In the genomic region with DNA sequence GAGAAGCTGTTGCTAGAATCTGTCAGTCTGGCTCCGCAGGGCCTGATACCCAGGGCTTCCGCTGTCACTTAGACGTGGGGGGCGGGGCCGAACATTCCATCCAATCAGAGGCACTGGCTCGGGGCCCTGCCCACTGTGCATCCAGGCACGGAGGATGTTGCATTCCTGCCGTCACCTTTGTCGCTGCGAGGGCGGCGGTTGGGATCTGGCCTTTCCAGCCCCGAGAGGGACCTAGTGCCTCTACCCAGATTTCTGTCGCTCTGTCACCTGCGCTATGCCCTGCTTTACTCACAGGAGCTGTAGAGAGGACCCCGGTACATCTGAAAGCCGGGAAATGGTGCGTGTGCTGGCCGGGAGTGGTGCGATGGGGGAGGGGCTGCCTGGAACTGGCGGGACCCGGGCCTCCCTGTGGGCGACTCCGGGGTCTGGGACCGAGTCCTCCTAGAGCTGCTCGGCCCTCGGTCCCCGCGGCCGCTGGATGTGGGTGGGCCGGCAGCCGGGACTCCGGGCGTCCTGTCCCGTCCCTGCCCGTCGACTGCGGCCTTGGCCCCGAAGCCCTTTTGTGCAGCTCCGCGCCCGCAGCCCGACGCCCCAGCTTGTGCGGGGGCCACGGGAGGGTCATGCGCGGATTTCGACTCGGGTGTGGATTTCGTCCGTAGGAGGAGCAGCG, we compare ENCODE assay signal across 8 cellular contexts. TPM values are rescaled to one million over a fixed set of nuclear protein-coding genes. Genes with fewer than 3 reads are reported as not detected.
DNase-seq lines count a peak whose midpoint lies in the region; ATAC-seq and TF ChIP-seq lines count a peak whose summit lies in the region.

A gene (plus strand): TSS at position 133 of the 670 bp plus-strand sequence. CDS start 142 bp downstream, at position 275.

- H3K4me3 Mint-ChIP-seq in activated CD4-positive, alpha-beta memory T cell treated with anti-CD3 and anti-CD28 coated beads for 36 hours = peak within 1 kb of the TSS; percentile 83
- no peak within 1 kb of the TSS for H3K4me3 Mint-ChIP-seq in endothelial cell (ENCODE audit: unreplicated experiment)

- H3K9me3 ChIP-seq in lower lobe of right lung = no peaks in the 10 kb centered on the region

- intact Hi-C loops in activated CD4-positive, alpha-beta memory T cell treated with anti-CD3 and anti-CD28 coated beads for 36 hours (cut with micrococcal nuclease) = loop anchor here (1.0 to 2.0 kb wide), 2 partner anchors 34 to 110 kb away; a partner anchor contains a TSS
- intact Hi-C loops in dorsolateral prefrontal cortex (cut with DNase I) = no loop called here
- intact Hi-C loops in lower lobe of right lung (cut with DNase I) = no loop called here

- peak within 1 kb of the TSS; percentile 60 to 97 (median 81) for H3K4me3 ChIP-seq in dorsolateral prefrontal cortex
- H3K4me3 ChIP-seq in lower lobe of right lung = peak within 1 kb of the TSS; percentile 78

- peak in 19 of 56 donors; percentile 5 to 46 (median 18) for TF ChIP-seq CTCF in dorsolateral prefrontal cortex (IDR thresholded peaks at IDR 0.05 in 54 of 56, conservative IDR thresholded peaks at IDR 0.05 in 2 of 56; ENCODE audit: low read depth in 1 of 56, partially characterized antibody in 56 of 56)
- no peak for TF ChIP-seq CTCF in lower lobe of right lung (IDR thresholded peaks at IDR 0.05)
- no peak for TF ChIP-seq CTCF in endothelial cell (IDR thresholded peaks at IDR 0.05; ENCODE audit: unreplicated experiment)

- CTCF ChIA-PET in activated CD4-positive, alpha-beta memory T cell treated with anti-CD3 and anti-CD28 coated beads for 36 hours (lab: Charles Lee) = interaction anchor here (1.0 to 1.4 kb wide), 2 partner anchors 115 to 140 kb away, joined by 3 read pairs; no protein-coding TSS in a partner anchor

- H3K27ac ChIP-seq in dorsolateral prefrontal cortex = peak within 1 kb of the TSS in 58 of 59 donors; percentile 10 to 94 (median 80)
- H3K27ac ChIP-seq in lower lobe of right lung = peak within 1 kb of the TSS; percentile 75

- H3K4me1 ChIP-seq in lower lobe of right lung = peaks cover 18% of the 10 kb centered on the region

- H3K36me3 Mint-ChIP-seq in activated CD4-positive, alpha-beta memory T cell treated with anti-CD3 and anti-CD28 coated beads for 36 hours = peaks cover 20% of the 10 kb centered on the region
- peaks cover 18% of the 10 kb centered on the region for H3K36me3 Mint-ChIP-seq in endothelial cell (ENCODE audit: low read depth, unreplicated experiment)

- H3K27ac Mint-ChIP-seq in activated CD4-positive, alpha-beta memory T cell treated with anti-CD3 and anti-CD28 coated beads for 36 hours = peak within 1 kb of the TSS; percentile 66
- H3K27ac Mint-ChIP-seq in endothelial cell (ENCODE audit: unreplicated experiment) = no peak within 1 kb of the TSS

- ATAC-seq in HG02798 (IDR thresholded peaks at IDR 0.05; ENCODE audit: poor library complexity, unreplicated experiment) (peak; percentile 86), lower lobe of right lung (peak; percentile 99 to 100)

- no peaks in the 10 kb centered on the region for H3K27me3 ChIP-seq in dorsolateral prefrontal cortex
- H3K27me3 ChIP-seq in lower lobe of right lung (ENCODE audit: low read depth) = no peaks in the 10 kb centered on the region

- DNase-seq in EL (peak; percentile 87), NCI-H524 (lab: John Stamatoyannopoulos, UW) (peak; percentile 83 to 93), dorsolateral prefrontal cortex (peak; percentile 93 to 99 (median 96)), lower lobe of right lung (peak; percentile 95), endothelial cell (ENCODE audit: low spot score) (no peak)
- DNase-seq in activated CD4-positive, alpha-beta memory T cell treated with anti-CD3 and anti-CD28 coated beads for 36 hours = peak; percentile 94
- peak; percentile 84 to 88 for DNase-seq in stimulated activated CD4-positive, alpha-beta T cell treated with anti-CD3 and anti-CD28 coated beads, Interleukin-4, amount 100 ng/mL, for 4 hours

- H3K36me3 ChIP-seq in lower lobe of right lung = no peaks in the 10 kb centered on the region

- peaks cover 17% of the 10 kb centered on the region for H3K4me1 Mint-ChIP-seq in activated CD4-positive, alpha-beta memory T cell treated with anti-CD3 and anti-CD28 coated beads for 36 hours (ENCODE audit: low read depth)
- H3K4me1 Mint-ChIP-seq in endothelial cell (ENCODE audit: unreplicated experiment) = no peaks in the 10 kb centered on the region

- POLR2A ChIA-PET in activated CD4-positive, alpha-beta memory T cell treated with anti-CD3 and anti-CD28 coated beads for 36 hours (lab: Charles Lee) = interaction anchor here (0.6 kb wide), 1 partner anchor 82 kb away, joined by 3 read pairs; a partner anchor contains a TSS

- peaks cover 13% of the 10 kb centered on the region for H3K9me3 Mint-ChIP-seq in activated CD4-positive, alpha-beta memory T cell treated with anti-CD3 and anti-CD28 coated beads for 36 hours
- H3K9me3 Mint-ChIP-seq in endothelial cell (ENCODE audit: unreplicated experiment) = peaks cover 37% of the 10 kb centered on the region

- no peaks in the 10 kb centered on the region for H3K27me3 Mint-ChIP-seq in activated CD4-positive, alpha-beta memory T cell treated with anti-CD3 and anti-CD28 coated beads for 36 hours
- H3K27me3 Mint-ChIP-seq in endothelial cell (ENCODE audit: unreplicated experiment) = peaks cover 7% of the 10 kb centered on the region

RNA-seq across cellular contexts. Expression of the gene that starts here (rescaled TPM):
- total RNA-seq in activated CD4-positive, alpha-beta memory T cell treated with anti-CD3 and anti-CD28 coated beads for 36 hours = 1 to 10 TPM; 4.8 to 5.6 TPM
- 10 to 100 TPM; 14.0 to 27.1 (median 19.1) TPM for total RNA-seq in dorsolateral prefrontal cortex
- 11.2 TPM for total RNA-seq in lower lobe of right lung
- total RNA-seq in endothelial cell (ENCODE audit: unreplicated experiment) = 0.18 TPM
